1 cellular context compared by ENCODE assay signal in genomic region chr7:74475243-74475986, GRCh38.
TF ChIP-seq lines count a peak whose summit lies in the region.

No MANE protein-coding gene starts in this region.

TF ChIP-seq in HepG2, 621 proteins besides CTCF, POLR2A, EP300 and RAD21 (continued from another document):
- TF ChIP-seq ZBTB33 (CRISPR knock-in tag; IDR thresholded peaks at IDR 0.05): 0 out of 2 replicates have a peak, but pooled peaks have one; percentile 39
TF ChIP-seq in HepG2: peak in this region for 3.
